In genomic region chr14:99143793-99144192, GRCh38 we compare ENCODE assay signal across 27 cellular contexts.
DNase-seq lines count a peak whose midpoint lies in the region; ATAC-seq and TF ChIP-seq lines count a peak whose summit lies in the region.
"Had no signal": no experiment of that assay in that cellular context is flagged by ENCODE, and none has a peak within 500 bp of the region (broad histone marks: within the 10 kb centered on the region; RNA-seq: fewer than 3 reads in every experiment).

No MANE protein-coding gene starts in this region.

- peaks cover 22% of the 10 kb centered on the region for H3K4me1 ChIP-seq in BLaER1
- peaks cover 17% of the 10 kb centered on the region for H3K4me1 ChIP-seq in GM23338 (ENCODE audit: insufficient read depth)
- H3K4me1 ChIP-seq in RWPE2 (ENCODE audit: insufficient read depth, poor library complexity, severe bottlenecking), result no peaks in the 10 kb centered on the region
- no peaks in the 10 kb centered on the region for H3K4me1 ChIP-seq in heart left ventricle
- H3K4me1 ChIP-seq: esophagus squamous epithelium, stomach, tibial artery had no signal

- no peaks in the 10 kb centered on the region for H3K27me3 ChIP-seq in BLaER1
- H3K27me3 ChIP-seq in GM23338 (ENCODE audit: insufficient read depth), result no peaks in the 10 kb centered on the region
- H3K27me3 ChIP-seq in RWPE2 (ENCODE audit: insufficient read depth, poor library complexity, severe bottlenecking), result no peaks in the 10 kb centered on the region
- peaks cover 0 to 15% (median 0%) of the 10 kb centered on the region in 9 donors for H3K27me3 ChIP-seq in heart left ventricle
- H3K27me3 ChIP-seq: hepatocyte had no signal

- H3K9me3 ChIP-seq in BLaER1 (peaks cover 13% of the 10 kb centered on the region; the same call in 1 of the 2 replicates), RWPE2 (ENCODE audit: severe bottlenecking) (no peaks in the 10 kb centered on the region), heart left ventricle (no peaks in the 10 kb centered on the region)
- H3K9me3 ChIP-seq: esophagus squamous epithelium, SK-N-SH, stomach, tibial artery had no signal

- H3F3A ChIP-seq in GM23338 (replicated peaks; ENCODE audit: low read depth), result no peaks in the 10 kb centered on the region

- DNase-seq in GM23338 (ENCODE audit: low spot score), result peak; percentile 52
- peak; percentile 23 for DNase-seq in RWPE2 (ENCODE audit: low spot score)
- peak; percentile 63 for DNase-seq in islet precursor cell
- DNase-seq in NCI-H1105 (lab: John Stamatoyannopoulos, UW), result no peak
- no peak for DNase-seq in heart left ventricle
- DNase-seq in GM20000 (ENCODE audit: low spot score), result no peak
- no peak for DNase-seq in NCI-H1105 treated with DMSO at 0.1 percent for 48 hours (lab: John Stamatoyannopoulos, UW)
- DNase-seq: activated CD4-positive, alpha-beta T cell treated with anti-CD3 and anti-CD28 coated beads, Interleukin-2, amount 10 ng/mL, durations not matched to agents 7 days and 5 days; activated CD8-positive, alpha-beta memory T cell treated with anti-CD3 and anti-CD28 coated beads, Interleukin-2, amount 10 ng/mL, durations not matched to agents 7 days and 5 days; CD4-positive, CD25-positive, alpha-beta regulatory T cell; cortex of kidney; esophagus squamous epithelium; GF-D8; GM23248; NCI-H1048; NCI-H2029; RPMI8226; SK-N-SH; stomach; WERI-Rb-1 had no signal

- no peaks in the 10 kb centered on the region for H3K36me3 Mint-ChIP-seq in GM23338 (ENCODE audit: low read depth)
- H3K36me3 Mint-ChIP-seq: activated CD8-positive, alpha-beta memory T cell treated with anti-CD3 and anti-CD28 coated beads, Interleukin-2, amount 10 ng/mL, durations not matched to agents 7 days and 5 days; activated naive CD4-positive, alpha-beta T cell treated with anti-CD3 and anti-CD28 coated beads, Interleukin-2, amount 50 U/mL, for 24 hours had no signal

- peaks cover 3% of the 10 kb centered on the region; the same call in 1 of the 3 replicates for H3K9me3 Mint-ChIP-seq in GM23338
- H3K9me3 Mint-ChIP-seq: activated CD4-positive, alpha-beta T cell treated with anti-CD3 and anti-CD28 coated beads, Interleukin-2, amount 10 ng/mL, durations not matched to agents 7 days and 5 days; activated naive CD4-positive, alpha-beta T cell treated with anti-CD3 and anti-CD28 coated beads, Interleukin-2, amount 50 U/mL, for 24 hours; activated T-helper 1 cell treated with anti-CD3 and anti-CD28 coated beads, Interleukin-12 subunit alpha, Interleukin-12 subunit beta, Interleukin-2, Interleukin-4 antibody, amounts not matched to agents 30 ng/mL and 10 ng/mL and 1 ng/mL, durations not matched to agents 14 hours and 24 hours and 36 hours; nephron had no signal

- H2AFZ ChIP-seq in GM23338, result peak overlapping the region; percentile 52; the same call in 1 of the 2 replicates
- H2AFZ ChIP-seq: GM23248, hepatocyte had no signal

- intact Hi-C loops in heart left ventricle (cut with DNase I), result no loop called here

- peak overlapping the region; percentile 24; the same call in 1 of the 2 replicates for H3K27ac ChIP-seq in BLaER1
- no peak overlapping the region for H3K27ac ChIP-seq in GM23338 (ENCODE audit: low read depth)
- H3K27ac ChIP-seq in RWPE2 (ENCODE audit: poor library complexity, severe bottlenecking), result no peak overlapping the region
- H3K27ac ChIP-seq in heart left ventricle, result no peak overlapping the region
- H3K27ac ChIP-seq: esophagus squamous epithelium, GM23248, hepatocyte, stomach, tibial artery, WERI-Rb-1 had no signal

- H3K36me3 ChIP-seq in BLaER1 (no peaks in the 10 kb centered on the region), GM23338 (ENCODE audit: insufficient read depth) (no peaks in the 10 kb centered on the region), RWPE2 (ENCODE audit: low read depth) (no peaks in the 10 kb centered on the region), heart left ventricle (no peaks in the 10 kb centered on the region)
- H3K36me3 ChIP-seq: esophagus squamous epithelium, stomach, tibial artery, WERI-Rb-1 had no signal

- no peak overlapping the region for H3K4me3 Mint-ChIP-seq in GM23338
- H3K4me3 Mint-ChIP-seq: activated CD4-positive, alpha-beta T cell treated with anti-CD3 and anti-CD28 coated beads, Interleukin-2, amount 10 ng/mL, durations not matched to agents 7 days and 5 days; activated CD8-positive, alpha-beta memory T cell treated with anti-CD3 and anti-CD28 coated beads, Interleukin-2, amount 10 ng/mL, durations not matched to agents 7 days and 5 days; activated naive CD4-positive, alpha-beta T cell treated with anti-CD3 and anti-CD28 coated beads, Interleukin-2, amount 50 U/mL, for 24 hours; activated T-helper 1 cell treated with anti-CD3 and anti-CD28 coated beads, Interleukin-12 subunit alpha, Interleukin-12 subunit beta, Interleukin-2, Interleukin-4 antibody, amounts not matched to agents 30 ng/mL and 10 ng/mL and 1 ng/mL, durations not matched to agents 14 hours and 24 hours and 36 hours; CD4-positive, CD25-positive, alpha-beta regulatory T cell; nephron had no signal

- no peak for TF ChIP-seq POLR2A in heart left ventricle (IDR thresholded peaks at IDR 0.05)

- H3K4me1 Mint-ChIP-seq in GM23338, result peaks cover 20% of the 10 kb centered on the region
- H3K4me1 Mint-ChIP-seq: activated CD4-positive, alpha-beta T cell treated with anti-CD3 and anti-CD28 coated beads, Interleukin-2, amount 10 ng/mL, durations not matched to agents 7 days and 5 days; activated CD8-positive, alpha-beta memory T cell treated with anti-CD3 and anti-CD28 coated beads, Interleukin-2, amount 10 ng/mL, durations not matched to agents 7 days and 5 days; nephron had no signal

- H3K79me2 ChIP-seq in GM23338 (replicated peaks; ENCODE audit: insufficient read depth), result no peaks in the 10 kb centered on the region
- H3K79me2 ChIP-seq: hepatocyte had no signal

- H3K4me2 ChIP-seq in BLaER1, result peak overlapping the region; percentile 81
- no peak overlapping the region for H3K4me2 ChIP-seq in GM23338
- H3K4me2 ChIP-seq: hepatocyte, SK-N-SH had no signal

- no peak for TF ChIP-seq CTCF in GM23338 (conservative IDR thresholded peaks at IDR 0.05; ENCODE audit: low read depth in 2 of 2)
- TF ChIP-seq CTCF in RWPE2 (IDR thresholded peaks at IDR 0.05; ENCODE audit: poor library complexity, severe bottlenecking), result no peak
- no peak for TF ChIP-seq CTCF in heart left ventricle (IDR thresholded peaks at IDR 0.05)
- no peak for TF ChIP-seq CTCF in GM20000 (IDR thresholded peaks at IDR 0.05; ENCODE audit: extremely low read depth, missing control alignments)

- WGBS in heart left ventricle, 4 donors, result 34 to 53% (median 48%) methylated on average over 4 of the region's 4 CpGs

- H3K9ac ChIP-seq in BLaER1, result no peak overlapping the region
- H3K9ac ChIP-seq: GM23248, SK-N-SH had no signal

- H3K4me3 ChIP-seq in BLaER1 (no peak overlapping the region), GM23338 (no peak overlapping the region), RWPE2 (ENCODE audit: severe bottlenecking) (no peak overlapping the region), heart left ventricle (no peak overlapping the region)
- H3K4me3 ChIP-seq: esophagus squamous epithelium, GM23248, hepatocyte, stomach, tibial artery had no signal

- H3K9me2 ChIP-seq in GM23338 (ENCODE audit: insufficient read depth), result no peaks in the 10 kb centered on the region
- H3K9me2 ChIP-seq: SK-N-SH had no signal

- no peak overlapping the region for H3K27ac Mint-ChIP-seq in GM23338
- H3K27ac Mint-ChIP-seq: activated CD4-positive, alpha-beta T cell treated with anti-CD3 and anti-CD28 coated beads, Interleukin-2, amount 10 ng/mL, durations not matched to agents 7 days and 5 days; activated CD8-positive, alpha-beta memory T cell treated with anti-CD3 and anti-CD28 coated beads, Interleukin-2, amount 10 ng/mL, durations not matched to agents 7 days and 5 days; activated naive CD4-positive, alpha-beta T cell treated with anti-CD3 and anti-CD28 coated beads, Interleukin-2, amount 50 U/mL, for 24 hours; activated T-helper 1 cell treated with anti-CD3 and anti-CD28 coated beads, Interleukin-12 subunit alpha, Interleukin-12 subunit beta, Interleukin-2, Interleukin-4 antibody, amounts not matched to agents 30 ng/mL and 10 ng/mL and 1 ng/mL, durations not matched to agents 14 hours and 24 hours and 36 hours; nephron had no signal

- H4K20me1 ChIP-seq in BLaER1 (no peaks in the 10 kb centered on the region), GM23338 (replicated peaks; ENCODE audit: insufficient read depth) (no peaks in the 10 kb centered on the region)

- H3K27me3 Mint-ChIP-seq in GM23338 (ENCODE audit: insufficient read depth, low read depth, poor library complexity), result peaks cover 9% of the 10 kb centered on the region
- H3K27me3 Mint-ChIP-seq: activated CD4-positive, alpha-beta T cell treated with anti-CD3 and anti-CD28 coated beads, Interleukin-2, amount 10 ng/mL, durations not matched to agents 7 days and 5 days; activated CD8-positive, alpha-beta memory T cell treated with anti-CD3 and anti-CD28 coated beads, Interleukin-2, amount 10 ng/mL, durations not matched to agents 7 days and 5 days; activated naive CD4-positive, alpha-beta T cell treated with anti-CD3 and anti-CD28 coated beads, Interleukin-2, amount 50 U/mL, for 24 hours; CD4-positive, CD25-positive, alpha-beta regulatory T cell had no signal

- ATAC-seq in GM23338, result peak; percentile 64
- no peak for ATAC-seq in RWPE2 (ENCODE audit: low read depth)
- no peak for ATAC-seq in heart left ventricle
- ATAC-seq: activated CD8-positive, alpha-beta memory T cell treated with anti-CD3 and anti-CD28 coated beads, Interleukin-2, amount 10 ng/mL, durations not matched to agents 7 days and 5 days; sciatic nerve had no signal

TF ChIP-seq in GM23338, 12 proteins besides CTCF, POLR2A, EP300 and RAD21 (continues in another document):
- TF ChIP-seq EZH2 (IDR thresholded peaks at IDR 0.05; ENCODE audit: low read depth, unreplicated experiment), result no peak
- no peak for TF ChIP-seq NANOG (IDR thresholded peaks at IDR 0.05; ENCODE audit: borderline replicate concordance)
- no peak for TF ChIP-seq EZH2phosphoT487 (IDR thresholded peaks at IDR 0.05; ENCODE audit: unreplicated experiment)
- TF ChIP-seq ZNF331 (CRISPR knock-in tag; IDR thresholded peaks at IDR 0.05; ENCODE audit: low read depth), result no peak
- TF ChIP-seq, protein P1, sequence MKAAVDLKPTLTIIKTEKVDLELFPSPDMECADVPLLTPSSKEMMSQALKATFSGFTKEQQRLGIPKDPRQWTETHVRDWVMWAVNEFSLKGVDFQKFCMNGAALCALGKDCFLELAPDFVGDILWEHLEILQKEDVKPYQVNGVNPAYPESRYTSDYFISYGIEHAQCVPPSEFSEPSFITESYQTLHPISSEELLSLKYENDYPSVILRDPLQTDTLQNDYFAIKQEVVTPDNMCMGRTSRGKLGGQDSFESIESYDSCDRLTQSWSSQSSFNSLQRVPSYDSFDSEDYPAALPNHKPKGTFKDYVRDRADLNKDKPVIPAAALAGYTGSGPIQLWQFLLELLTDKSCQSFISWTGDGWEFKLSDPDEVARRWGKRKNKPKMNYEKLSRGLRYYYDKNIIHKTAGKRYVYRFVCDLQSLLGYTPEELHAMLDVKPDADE (IDR thresholded peaks at IDR 0.05), result no peak
- TF ChIP-seq JUNB (IDR thresholded peaks at IDR 0.05; ENCODE audit: unreplicated experiment), result no peak
- TF ChIP-seq STAT1 (IDR thresholded peaks at IDR 0.05; ENCODE audit: unreplicated experiment), result no peak

Comparison
In these comparisons a context has a peak if more than half of its experiments do, and no peak if none do; other contexts are left out.
1. DNase-seq: peak in GM23338 (single experiment), RWPE2 (single experiment) and islet precursor cell (single experiment); none in NCI-H1105 (single experiment), heart left ventricle (0 of 5), GM20000 (single experiment) and NCI-H1105 treated with DMSO at 0.1 percent for 48 hours (single experiment).